Comparison of ENCODE assay signal across 9 cellular contexts in the genomic region with DNA sequence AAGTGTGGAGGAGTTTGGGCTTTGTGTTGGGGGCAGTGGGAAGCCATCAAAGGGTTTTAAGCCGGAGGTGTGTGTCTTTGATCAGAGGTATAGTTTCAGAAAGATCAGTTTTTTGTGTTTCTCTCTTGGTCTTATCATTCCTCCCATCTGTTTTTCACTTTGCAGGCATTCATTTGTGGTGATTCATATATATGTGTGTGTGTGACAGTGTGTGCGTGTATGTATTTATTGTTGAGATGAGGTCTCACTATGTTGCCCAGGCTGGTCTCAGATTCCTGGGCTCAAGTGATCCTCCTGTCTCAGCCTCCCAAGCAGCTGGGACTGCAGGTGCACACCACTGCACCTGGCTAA. TPM values are rescaled to one million over a fixed set of nuclear protein-coding genes. Genes with fewer than 3 reads are reported as not detected.
A peak's percentile ranks its signal among the peaks of the same experiment; 100 is the strongest.
DNase-seq lines count a peak whose midpoint lies in the region; ATAC-seq lines count a peak whose summit lies in the region.
"Had no signal": no experiment of that assay in that cellular context is flagged by ENCODE, and none has a peak within 500 bp of the region (broad histone marks: within the 10 kb centered on the region; RNA-seq: fewer than 3 reads in every experiment).

No MANE protein-coding gene starts in this region.

- ATAC-seq in activated T-cell treated with anti-CD3 and anti-CD28 coated beads, Interleukin-2, amount 50 U/mL, for 72 hours (replicated peaks in 1 of 2): peak; percentile 37 to 51
- ATAC-seq in activated T-helper 17 cell treated with anti-CD3 and anti-CD28 coated beads, Interleukin-2, amount 50 U/mL, for 72 hours (replicated peaks): peak; percentile 69

- H3K27me3 ChIP-seq in SJCRH30: peaks cover 35% of the 10 kb centered on the region

- H3K27ac ChIP-seq in temporal lobe (ENCODE audit: low read depth, low read length) (peak overlapping the region; percentile 76), SJCRH30 (no peak overlapping the region)

- H3K4me1 Mint-ChIP-seq in activated T-cell treated with anti-CD3 and anti-CD28 coated beads, Interleukin-2, amount 50 U/mL, for 72 hours (ENCODE audit: low read depth): peaks cover 6% of the 10 kb centered on the region
- no peaks in the 10 kb centered on the region for H3K4me1 Mint-ChIP-seq in activated T-helper 17 cell treated with anti-CD3 and anti-CD28 coated beads, Interleukin-2, amount 50 U/mL, for 72 hours

- H3K4me3 ChIP-seq in SJCRH30: no peak overlapping the region

- DNase-seq in activated T-cell treated with anti-CD3 and anti-CD28 coated beads, Interleukin-2, amount 50 U/mL, for 72 hours: peak in 1 of 2 donors; percentile 23
- no peak for DNase-seq in activated T-cell treated with anti-CD3 and anti-CD28 coated beads, Interleukin-2, amount 50 U/mL, for 1 hour
- DNase-seq in glomerular visceral epithelial cell (ENCODE audit: extremely low spot score) (peak; percentile 34), SIG-M5 treated with dmso at 0.1 percent for 504 hours (lab: John Stamatoyannopoulos, UW; ENCODE audit: unreplicated experiment) (no peak), SKM-1 (lab: John Stamatoyannopoulos, UW; ENCODE audit: unreplicated experiment) (no peak), SJCRH30 (no peak)

- no peaks in the 10 kb centered on the region for H3K4me1 ChIP-seq in SJCRH30

- no peak overlapping the region for H3K4me3 Mint-ChIP-seq in activated T-cell treated with anti-CD3 and anti-CD28 coated beads, Interleukin-2, amount 50 U/mL, for 72 hours
- H3K4me3 Mint-ChIP-seq in activated T-helper 17 cell treated with anti-CD3 and anti-CD28 coated beads, Interleukin-2, amount 50 U/mL, for 72 hours: no peak overlapping the region
- H3K4me3 Mint-ChIP-seq: CD8-positive, alpha-beta memory T cell had no signal

- no peak overlapping the region for H3K27ac Mint-ChIP-seq in activated T-cell treated with anti-CD3 and anti-CD28 coated beads, Interleukin-2, amount 50 U/mL, for 72 hours
- H3K27ac Mint-ChIP-seq in activated T-helper 17 cell treated with anti-CD3 and anti-CD28 coated beads, Interleukin-2, amount 50 U/mL, for 72 hours: no peak overlapping the region
- H3K27ac Mint-ChIP-seq: CD8-positive, alpha-beta memory T cell had no signal

- no peaks in the 10 kb centered on the region for H3K9me3 Mint-ChIP-seq in activated T-cell treated with anti-CD3 and anti-CD28 coated beads, Interleukin-2, amount 50 U/mL, for 72 hours
- no peaks in the 10 kb centered on the region for H3K9me3 Mint-ChIP-seq in activated T-helper 17 cell treated with anti-CD3 and anti-CD28 coated beads, Interleukin-2, amount 50 U/mL, for 72 hours
- H3K9me3 Mint-ChIP-seq: CD8-positive, alpha-beta memory T cell had no signal

- H3K36me3 Mint-ChIP-seq in activated T-cell treated with anti-CD3 and anti-CD28 coated beads, Interleukin-2, amount 50 U/mL, for 72 hours (ENCODE audit: insufficient read depth in 2 of 2): peaks cover 0 to 3% of the 10 kb centered on the region in 2 donors
- H3K36me3 Mint-ChIP-seq in activated T-helper 17 cell treated with anti-CD3 and anti-CD28 coated beads, Interleukin-2, amount 50 U/mL, for 72 hours (ENCODE audit: low read depth): no peaks in the 10 kb centered on the region
- H3K36me3 Mint-ChIP-seq: CD8-positive, alpha-beta memory T cell had no signal

- H3K36me3 ChIP-seq in SJCRH30: no peaks in the 10 kb centered on the region

- no peaks in the 10 kb centered on the region for H3K9me3 ChIP-seq in SJCRH30 (replicated peaks)

- H3K27me3 Mint-ChIP-seq in activated T-cell treated with anti-CD3 and anti-CD28 coated beads, Interleukin-2, amount 50 U/mL, for 72 hours (ENCODE audit: low read depth): no peaks in the 10 kb centered on the region
- H3K27me3 Mint-ChIP-seq in activated T-helper 17 cell treated with anti-CD3 and anti-CD28 coated beads, Interleukin-2, amount 50 U/mL, for 72 hours: no peaks in the 10 kb centered on the region

RNA-seq across cellular contexts. Expression of a gene that starts 11.1 kb away (rescaled TPM):
- 10 to 100 TPM; 85.6 to 100.0 TPM for total RNA-seq in activated T-cell treated with anti-CD3 and anti-CD28 coated beads, Interleukin-2, amount 50 U/mL, for 72 hours
- total RNA-seq in activated T-helper 17 cell treated with anti-CD3 and anti-CD28 coated beads, Interleukin-2, amount 50 U/mL, for 72 hours: 10 to 100 TPM; 68.7 to 86.8 TPM
- total RNA-seq in temporal lobe: 57.8 TPM
- 48.4 and 50.7 TPM in 2 replicates for total RNA-seq in SJCRH30 (2014; rRNA removed; shearing (Covaris generic))

RNA-seq across cellular contexts. Expression of a gene that starts 49.4 kb away (rescaled TPM):
- total RNA-seq in activated T-cell treated with anti-CD3 and anti-CD28 coated beads, Interleukin-2, amount 50 U/mL, for 72 hours: 10 to 100 TPM; 10.3 to 13.6 TPM
- 10 to 100 TPM in 1 of 2 donors, 1 to 10 TPM in 1; 4.4 to 11.9 TPM for total RNA-seq in activated T-helper 17 cell treated with anti-CD3 and anti-CD28 coated beads, Interleukin-2, amount 50 U/mL, for 72 hours
- 23.8 TPM for total RNA-seq in temporal lobe
- total RNA-seq in SJCRH30 (2014; rRNA removed; shearing (Covaris generic)): 9.6 and 10.1 TPM in 2 replicates

RNA-seq across cellular contexts. Expression of a gene that starts 57.3 kb away (rescaled TPM):
- 10 to 100 TPM; 15.9 to 21.0 TPM for total RNA-seq in activated T-cell treated with anti-CD3 and anti-CD28 coated beads, Interleukin-2, amount 50 U/mL, for 72 hours
- 10 to 100 TPM; 15.5 to 23.0 TPM for total RNA-seq in activated T-helper 17 cell treated with anti-CD3 and anti-CD28 coated beads, Interleukin-2, amount 50 U/mL, for 72 hours
- total RNA-seq in temporal lobe: 8.6 TPM
- total RNA-seq in SJCRH30 (2014; rRNA removed; shearing (Covaris generic)): 13.3 and 14.1 TPM in 2 replicates
